In genomic region chr14:31592122-31592521, GRCh38 we compare ENCODE assay signal across 2 cellular contexts.
TF ChIP-seq lines count a peak whose summit lies in the region.

No MANE protein-coding gene starts in this region.

TF ChIP-seq in HepG2, 621 proteins besides CTCF, POLR2A, EP300 and RAD21:
- TF ChIP-seq NFKB2 (CRISPR knock-in tag; IDR thresholded peaks at IDR 0.05; ENCODE audit: borderline replicate concordance) (no peak), HNRNPK (IDR thresholded peaks at IDR 0.05; ENCODE audit: low read depth, low read length, poor library complexity, severe bottlenecking) (peak; percentile 9)

TF ChIP-seq in H1, 55 proteins besides CTCF, POLR2A, EP300 and RAD21:
- TF ChIP-seq JUN (IDR thresholded peaks at IDR 0.05; ENCODE audit: low read depth, low read length): no peak
- TF ChIP-seq BCL11A (IDR thresholded peaks at IDR 0.05; ENCODE audit: low read depth in 2 of 2, low read length in 2 of 2): no peak
- TF ChIP-seq CEBPB (IDR thresholded peaks at IDR 0.05; ENCODE audit: low read depth, low read length): no peak
- TF ChIP-seq TAF7 (optimal IDR thresholded peaks at IDR 0.05; ENCODE audit: borderline replicate concordance, low read depth, low read length): no peak
- TF ChIP-seq, protein P1, sequence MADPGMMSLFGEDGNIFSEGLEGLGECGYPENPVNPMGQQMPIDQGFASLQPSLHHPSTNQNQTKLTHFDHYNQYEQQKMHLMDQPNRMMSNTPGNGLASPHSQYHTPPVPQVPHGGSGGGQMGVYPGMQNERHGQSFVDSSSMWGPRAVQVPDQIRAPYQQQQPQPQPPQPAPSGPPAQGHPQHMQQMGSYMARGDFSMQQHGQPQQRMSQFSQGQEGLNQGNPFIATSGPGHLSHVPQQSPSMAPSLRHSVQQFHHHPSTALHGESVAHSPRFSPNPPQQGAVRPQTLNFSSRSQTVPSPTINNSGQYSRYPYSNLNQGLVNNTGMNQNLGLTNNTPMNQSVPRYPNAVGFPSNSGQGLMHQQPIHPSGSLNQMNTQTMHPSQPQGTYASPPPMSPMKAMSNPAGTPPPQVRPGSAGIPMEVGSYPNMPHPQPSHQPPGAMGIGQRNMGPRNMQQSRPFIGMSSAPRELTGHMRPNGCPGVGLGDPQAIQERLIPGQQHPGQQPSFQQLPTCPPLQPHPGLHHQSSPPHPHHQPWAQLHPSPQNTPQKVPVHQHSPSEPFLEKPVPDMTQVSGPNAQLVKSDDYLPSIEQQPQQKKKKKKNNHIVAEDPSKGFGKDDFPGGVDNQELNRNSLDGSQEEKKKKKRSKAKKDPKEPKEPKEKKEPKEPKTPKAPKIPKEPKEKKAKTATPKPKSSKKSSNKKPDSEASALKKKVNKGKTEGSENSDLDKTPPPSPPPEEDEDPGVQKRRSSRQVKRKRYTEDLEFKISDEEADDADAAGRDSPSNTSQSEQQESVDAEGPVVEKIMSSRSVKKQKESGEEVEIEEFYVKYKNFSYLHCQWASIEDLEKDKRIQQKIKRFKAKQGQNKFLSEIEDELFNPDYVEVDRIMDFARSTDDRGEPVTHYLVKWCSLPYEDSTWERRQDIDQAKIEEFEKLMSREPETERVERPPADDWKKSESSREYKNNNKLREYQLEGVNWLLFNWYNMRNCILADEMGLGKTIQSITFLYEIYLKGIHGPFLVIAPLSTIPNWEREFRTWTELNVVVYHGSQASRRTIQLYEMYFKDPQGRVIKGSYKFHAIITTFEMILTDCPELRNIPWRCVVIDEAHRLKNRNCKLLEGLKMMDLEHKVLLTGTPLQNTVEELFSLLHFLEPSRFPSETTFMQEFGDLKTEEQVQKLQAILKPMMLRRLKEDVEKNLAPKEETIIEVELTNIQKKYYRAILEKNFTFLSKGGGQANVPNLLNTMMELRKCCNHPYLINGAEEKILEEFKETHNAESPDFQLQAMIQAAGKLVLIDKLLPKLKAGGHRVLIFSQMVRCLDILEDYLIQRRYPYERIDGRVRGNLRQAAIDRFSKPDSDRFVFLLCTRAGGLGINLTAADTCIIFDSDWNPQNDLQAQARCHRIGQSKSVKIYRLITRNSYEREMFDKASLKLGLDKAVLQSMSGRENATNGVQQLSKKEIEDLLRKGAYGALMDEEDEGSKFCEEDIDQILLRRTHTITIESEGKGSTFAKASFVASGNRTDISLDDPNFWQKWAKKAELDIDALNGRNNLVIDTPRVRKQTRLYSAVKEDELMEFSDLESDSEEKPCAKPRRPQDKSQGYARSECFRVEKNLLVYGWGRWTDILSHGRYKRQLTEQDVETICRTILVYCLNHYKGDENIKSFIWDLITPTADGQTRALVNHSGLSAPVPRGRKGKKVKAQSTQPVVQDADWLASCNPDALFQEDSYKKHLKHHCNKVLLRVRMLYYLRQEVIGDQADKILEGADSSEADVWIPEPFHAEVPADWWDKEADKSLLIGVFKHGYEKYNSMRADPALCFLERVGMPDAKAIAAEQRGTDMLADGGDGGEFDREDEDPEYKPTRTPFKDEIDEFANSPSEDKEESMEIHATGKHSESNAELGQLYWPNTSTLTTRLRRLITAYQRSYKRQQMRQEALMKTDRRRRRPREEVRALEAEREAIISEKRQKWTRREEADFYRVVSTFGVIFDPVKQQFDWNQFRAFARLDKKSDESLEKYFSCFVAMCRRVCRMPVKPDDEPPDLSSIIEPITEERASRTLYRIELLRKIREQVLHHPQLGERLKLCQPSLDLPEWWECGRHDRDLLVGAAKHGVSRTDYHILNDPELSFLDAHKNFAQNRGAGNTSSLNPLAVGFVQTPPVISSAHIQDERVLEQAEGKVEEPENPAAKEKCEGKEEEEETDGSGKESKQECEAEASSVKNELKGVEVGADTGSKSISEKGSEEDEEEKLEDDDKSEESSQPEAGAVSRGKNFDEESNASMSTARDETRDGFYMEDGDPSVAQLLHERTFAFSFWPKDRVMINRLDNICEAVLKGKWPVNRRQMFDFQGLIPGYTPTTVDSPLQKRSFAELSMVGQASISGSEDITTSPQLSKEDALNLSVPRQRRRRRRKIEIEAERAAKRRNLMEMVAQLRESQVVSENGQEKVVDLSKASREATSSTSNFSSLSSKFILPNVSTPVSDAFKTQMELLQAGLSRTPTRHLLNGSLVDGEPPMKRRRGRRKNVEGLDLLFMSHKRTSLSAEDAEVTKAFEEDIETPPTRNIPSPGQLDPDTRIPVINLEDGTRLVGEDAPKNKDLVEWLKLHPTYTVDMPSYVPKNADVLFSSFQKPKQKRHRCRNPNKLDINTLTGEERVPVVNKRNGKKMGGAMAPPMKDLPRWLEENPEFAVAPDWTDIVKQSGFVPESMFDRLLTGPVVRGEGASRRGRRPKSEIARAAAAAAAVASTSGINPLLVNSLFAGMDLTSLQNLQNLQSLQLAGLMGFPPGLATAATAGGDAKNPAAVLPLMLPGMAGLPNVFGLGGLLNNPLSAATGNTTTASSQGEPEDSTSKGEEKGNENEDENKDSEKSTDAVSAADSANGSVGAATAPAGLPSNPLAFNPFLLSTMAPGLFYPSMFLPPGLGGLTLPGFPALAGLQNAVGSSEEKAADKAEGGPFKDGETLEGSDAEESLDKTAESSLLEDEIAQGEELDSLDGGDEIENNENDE (IDR thresholded peaks at IDR 0.05; ENCODE audit: insufficient replicate concordance, low read length): no peak
- TF ChIP-seq CREB1 (IDR thresholded peaks at IDR 0.05): no peak
- no peak for TF ChIP-seq ATF2 (IDR thresholded peaks at IDR 0.05; ENCODE audit: low read length)
- TF ChIP-seq RFX5 (IDR thresholded peaks at IDR 0.05; ENCODE audit: borderline replicate concordance, low read depth, low read length): no peak
- no peak for TF ChIP-seq RBBP5 (IDR thresholded peaks at IDR 0.05; ENCODE audit: borderline replicate concordance, low read depth, low read length)
- no peak for TF ChIP-seq HDAC2 (IDR thresholded peaks at IDR 0.05; ENCODE audit: borderline replicate concordance in 1 of 2, low read depth in 2 of 2, low read length in 2 of 2)
- no peak for TF ChIP-seq ZNF274 (IDR thresholded peaks at IDR 0.05; ENCODE audit: borderline replicate concordance, extremely low read depth, low read length)
- TF ChIP-seq SUZ12 (IDR thresholded peaks at IDR 0.05; ENCODE audit: low read length): no peak
- TF ChIP-seq, protein P2, sequence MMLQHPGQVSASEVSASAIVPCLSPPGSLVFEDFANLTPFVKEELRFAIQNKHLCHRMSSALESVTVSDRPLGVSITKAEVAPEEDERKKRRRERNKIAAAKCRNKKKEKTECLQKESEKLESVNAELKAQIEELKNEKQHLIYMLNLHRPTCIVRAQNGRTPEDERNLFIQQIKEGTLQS (IDR thresholded peaks at IDR 0.05; ENCODE audit: insufficient read depth, low read depth, low read length): no peak
- TF ChIP-seq CBX5 (IDR thresholded peaks at IDR 0.05; ENCODE audit: low read depth, low read length): no peak
- TF ChIP-seq GABPA (IDR thresholded peaks at IDR 0.05; ENCODE audit: borderline replicate concordance, insufficient read depth, low read length): no peak
- no peak for TF ChIP-seq MAX (IDR thresholded peaks at IDR 0.05)
- TF ChIP-seq SAP30 (IDR thresholded peaks at IDR 0.05; ENCODE audit: insufficient read depth, insufficient replicate concordance, low read length): no peak
- TF ChIP-seq JUND (IDR thresholded peaks at IDR 0.05; ENCODE audit: low read length): no peak
- TF ChIP-seq SP4 (IDR thresholded peaks at IDR 0.05; ENCODE audit: low read length): no peak
